Comparison of ENCODE assay signal across 11 cellular contexts in the genomic region with DNA sequence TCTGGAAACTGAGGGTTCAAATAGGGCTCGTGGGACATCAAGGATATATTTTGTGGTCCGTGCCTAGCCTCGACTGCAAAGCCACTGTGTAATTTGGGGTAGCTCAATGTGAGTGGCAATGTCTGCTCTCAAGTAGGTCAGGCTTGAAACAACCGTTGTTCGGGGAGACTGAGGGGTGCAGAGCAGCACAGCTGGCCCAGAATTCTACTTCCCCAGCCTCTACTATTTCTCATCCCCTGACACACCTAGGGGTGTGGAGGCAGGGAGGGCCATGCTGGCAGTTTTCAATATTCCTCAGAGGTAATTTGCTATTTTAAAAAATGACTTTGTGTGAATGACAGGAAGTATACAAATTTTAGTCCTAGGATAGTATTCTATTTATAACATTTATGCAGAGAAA. TPM values are rescaled to one million over a fixed set of nuclear protein-coding genes. Genes with fewer than 3 reads are reported as not detected.
A peak's percentile ranks its signal among the peaks of the same experiment; 100 is the strongest.
DNase-seq lines count a peak whose midpoint lies in the region; ATAC-seq and TF ChIP-seq lines count a peak whose summit lies in the region.
"Had no signal": no experiment of that assay in that cellular context is flagged by ENCODE, and none has a peak within 500 bp of the region (broad histone marks: within the 10 kb centered on the region; RNA-seq: fewer than 3 reads in every experiment).

No MANE protein-coding gene starts in this region.

- no peak for ATAC-seq in HG02642 (IDR thresholded peaks at IDR 0.05; ENCODE audit: poor library complexity, unreplicated experiment)
- no peak for ATAC-seq in T-cell (replicated peaks in 1 of 4)
- ATAC-seq: sciatic nerve had no signal

- H3K27me3 ChIP-seq in AG04450 (ENCODE audit: control insufficient read depth, insufficient read depth, low read length), result no peaks in the 10 kb centered on the region

- peaks cover 3% of the 10 kb centered on the region; the same call in 1 of the 2 replicates for H3K9me3 ChIP-seq in AG04450 (ENCODE audit: control insufficient read depth, insufficient read depth, low read length)

- peak overlapping the region; percentile 54 for H3K27ac ChIP-seq in AG04450 (ENCODE audit: low read depth, low read length)

- H3K4me3 Mint-ChIP-seq in osteocyte (ENCODE audit: unreplicated experiment) (peak overlapping the region; percentile 45), T-cell (no peak overlapping the region)

- H3K9me3 Mint-ChIP-seq in osteocyte (ENCODE audit: unreplicated experiment) (no peaks in the 10 kb centered on the region), T-cell (no peaks in the 10 kb centered on the region)

- H3K4me1 Mint-ChIP-seq in osteocyte (ENCODE audit: unreplicated experiment) (peaks cover 59% of the 10 kb centered on the region), T-cell (peaks cover 7 to 10% (median 8%) of the 10 kb centered on the region in 3 donors)

- H3K27ac Mint-ChIP-seq in osteocyte (ENCODE audit: unreplicated experiment) (peak overlapping the region; percentile 88), T-cell (no peak overlapping the region)

- POLR2A ChIA-PET in AG04450 (lab: Yijun Ruan, JAX) (interaction anchor here (2.8 to 3.3 kb wide), 3 partner anchors 30 to 76 kb away, joined by 17 to 53 read pairs (median 37); no protein-coding TSS in a partner anchor), T-cell (lab: Charles Lee) (no interaction called here)

- no peak overlapping the region; the same call in 1 of the 2 replicates for H3K4me3 ChIP-seq in AG04450 (ENCODE audit: low read depth, low read length)
- H3K4me3 ChIP-seq in fibroblast of the aortic adventitia (ENCODE audit: low read depth, low read length), result peak overlapping the region; percentile 41

- TF ChIP-seq CTCF in AG04450 (IDR thresholded peaks at IDR 0.05; ENCODE audit: low read depth, low read length) (no peak), fibroblast of the aortic adventitia (IDR thresholded peaks at IDR 0.05; ENCODE audit: insufficient read depth, low read length) (no peak), osteocyte (IDR thresholded peaks at IDR 0.05) (no peak)

- CTCF ChIA-PET in AG04450 (lab: Charles Lee) (interaction anchor here (1.2 to 3.8 kb wide), 10 partner anchors 14 to 145 kb away, joined by 3 to 62 read pairs (median 12); no protein-coding TSS in a partner anchor), T-cell (lab: Charles Lee) (no interaction called here)

- H3K36me3 Mint-ChIP-seq in osteocyte (ENCODE audit: unreplicated experiment) (peaks cover 9% of the 10 kb centered on the region), T-cell (no peaks in the 10 kb centered on the region)

- DNase-seq in AG04450 (ENCODE audit: low read depth, low spot score) (no peak), SHP77 (lab: John Stamatoyannopoulos, UW) (peak; percentile 41 to 62), fibroblast of the aortic adventitia (ENCODE audit: low read depth) (no peak), osteocyte (ENCODE audit: extremely low spot score, unreplicated experiment) (no peak), T-cell (no peak)
- DNase-seq in activated T-cell treated with anti-CD3 and anti-CD28 coated beads, Interleukin-2, amount 50 U/mL, for 1 hour, result no peak
- DNase-seq in activated CD4-positive, alpha-beta T cell treated with anti-CD3 and anti-CD28 coated beads for 1 hour, result no peak
- DNase-seq: NCI-H1417 treated with DMSO at 0.1 percent for 48 hours, NCI-H774 had no signal

- H3K27me3 Mint-ChIP-seq in osteocyte (ENCODE audit: unreplicated experiment), result no peaks in the 10 kb centered on the region
- peaks cover 29 to 57% of the 10 kb centered on the region in 2 donors for H3K27me3 Mint-ChIP-seq in T-cell

RNA-seq across cellular contexts. Expression of a gene that starts 1.4 kb away (rescaled TPM):
- polyA plus RNA-seq in AG04450 (2011; rRNA removed), result 177 and 206 TPM in 2 replicates
- 211 and 260 TPM in 2 replicates for polyA minus RNA-seq in AG04450 (2011; rRNA and poly(A)+ RNA removed)
- 217 and 1,070 TPM in 2 replicates for total RNA-seq in fibroblast of the aortic adventitia (ENCODE audit: low replicate concordance)
- total RNA-seq in osteocyte, result 186 and 195 TPM in 2 replicates
- total RNA-seq in T-cell, result 1 to 10 TPM in 1 of 5 donors, under 1 TPM in 4; 0.47 to 1.1 (median 0.78) TPM

Comparison
In these comparisons a context has a peak if more than half of its experiments do, and no peak if none do; other contexts are left out.
1. DNase-seq: peak in SHP77 (2 of 2); none in AG04450 (single experiment), fibroblast of the aortic adventitia (single experiment), osteocyte (single experiment), activated T-cell treated with anti-CD3 and anti-CD28 coated beads, Interleukin-2, amount 50 U/mL, for 1 hour (single experiment), activated CD4-positive, alpha-beta T cell treated with anti-CD3 and anti-CD28 coated beads for 1 hour (single experiment) and T-cell (0 of 34).
2. RNA of a gene that starts 1.4 kb away (total RNA-seq): 217 to 1,070 TPM in fibroblast of the aortic adventitia and 186 to 195 TPM in osteocyte; 0.47 to 1.1 TPM in T-cell; every median in the first group is over 10 times any median in the second.